ENCODE assay signal across 18 cellular contexts in genomic region chr5:57751710-57752109, GRCh38.
"Had no signal": no experiment of that assay in that cellular context is flagged by ENCODE, and none has a peak within 500 bp of the region (broad histone marks: within the 10 kb centered on the region; RNA-seq: fewer than 3 reads in every experiment).

No MANE protein-coding gene starts in this region.

- H3K27ac ChIP-seq: ascending aorta, body of pancreas, KMS-11 had no signal

- H3K4me2 ChIP-seq: KMS-11 had no signal

- H3K27me3 ChIP-seq: ascending aorta, body of pancreas, MG63 had no signal

- H3K4me1 ChIP-seq: ascending aorta, body of pancreas had no signal

- H3K36me3 ChIP-seq: ascending aorta, MG63 had no signal

- H3K4me3 ChIP-seq: ascending aorta, body of pancreas, MG63 had no signal

- H3K9me3 ChIP-seq: ascending aorta, body of pancreas, MG63 had no signal

- H3K9ac ChIP-seq: KMS-11 had no signal

- DNase-seq: activated CD4-positive, alpha-beta T cell treated with anti-CD3 and anti-CD28 coated beads for 4 hours; activated CD4-positive, alpha-beta T cell treated with anti-CD3 and anti-CD28 coated beads, Interleukin-2, amount 50 U/mL, for 4 hours; activated CD8-positive, alpha-beta memory T cell treated with anti-CD3 and anti-CD28 coated beads, Interleukin-2, amount 10 ng/mL, durations not matched to agents 7 days and 5 days; activated CD8-positive, alpha-beta T cell treated with anti-CD3 and anti-CD28 coated beads, Interleukin-2, amount 10 ng/mL, durations not matched to agents 7 days and 5 days; activated effector memory CD4-positive, alpha-beta T cell treated with Interleukin-2 at 50 U/mL for 16 hours; activated naive CD4-positive, alpha-beta T cell; activated T-cell treated with anti-CD3 and anti-CD28 coated beads, Interleukin-2, amount 50 U/mL, for 24 hours; amniotic stem cell; body of pancreas; MG63; NCI-H1105 treated with DMSO at 0.1 percent for 48 hours; NCI-H1436 treated with DMSO at 0.1 percent for 48 hours; NCI-H187; NCI-H2081; NCI-H510A treated with DMSO at 0.1 percent for 48 hours; SHP77 had no signal
